ENCODE assay signal across 8 cellular contexts in the genomic region with DNA sequence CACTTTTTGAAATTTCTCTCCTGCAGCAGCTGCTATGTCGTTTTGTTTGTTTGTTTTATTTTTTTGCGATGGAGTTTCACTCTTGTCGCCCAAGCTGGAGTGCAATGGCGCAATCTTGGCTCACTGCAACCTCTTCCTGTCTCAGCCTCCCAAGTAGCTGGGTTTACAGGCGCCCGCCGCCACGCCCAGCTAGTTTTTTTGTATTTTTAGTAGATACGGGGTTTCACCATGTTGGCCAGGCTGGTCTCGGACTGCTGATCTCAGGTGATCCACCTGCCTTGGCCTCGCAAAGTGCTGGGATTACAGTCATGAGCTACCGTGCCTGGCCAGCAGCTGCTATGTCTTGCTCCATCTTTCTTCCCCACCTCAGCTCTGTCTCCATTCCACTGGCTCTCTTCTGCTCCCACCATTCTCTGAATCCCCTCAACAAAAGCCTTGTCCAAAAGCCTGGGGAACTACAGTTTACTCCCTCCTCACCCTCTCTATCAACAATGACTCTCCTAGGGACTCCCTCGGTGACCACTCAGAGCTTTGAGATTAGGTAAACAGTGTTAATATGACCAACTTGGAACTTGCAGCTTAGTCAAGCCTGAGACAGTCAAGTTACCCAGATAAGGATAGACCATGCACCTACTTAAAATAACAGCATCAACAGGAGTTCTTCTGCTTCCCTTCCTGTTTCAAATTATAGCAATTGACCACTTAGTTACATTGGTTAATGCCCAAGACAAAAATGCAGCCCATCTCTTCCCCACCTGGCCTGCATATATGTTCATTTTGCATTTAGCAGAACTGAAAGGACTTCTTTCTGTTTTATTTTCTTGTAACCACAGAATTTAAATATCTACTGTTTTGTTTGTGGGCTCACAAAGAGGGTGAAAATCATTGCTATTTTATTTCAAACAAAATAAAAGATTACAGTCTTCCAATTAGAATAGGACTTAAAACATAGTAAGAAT.
DNase-seq lines count a peak whose midpoint lies in the region; ATAC-seq and TF ChIP-seq lines count a peak whose summit lies in the region.

No MANE protein-coding gene starts in this region.

- no peak overlapping the region for H3K4me3 Mint-ChIP-seq in activated naive CD8-positive, alpha-beta T cell treated with anti-CD3 and anti-CD28 coated beads for 36 hours
- H3K4me3 Mint-ChIP-seq in activated CD8-positive, alpha-beta memory T cell treated with anti-CD3 and anti-CD28 coated beads, Interleukin-2, amount 10 ng/mL, durations not matched to agents 7 days and 5 days: no peak overlapping the region

- H3K27ac ChIP-seq in ovary: no peak overlapping the region

- H3K36me3 Mint-ChIP-seq in activated naive CD8-positive, alpha-beta T cell treated with anti-CD3 and anti-CD28 coated beads for 36 hours: peaks cover 20% of the 10 kb centered on the region
- H3K36me3 Mint-ChIP-seq in activated CD8-positive, alpha-beta memory T cell treated with anti-CD3 and anti-CD28 coated beads, Interleukin-2, amount 10 ng/mL, durations not matched to agents 7 days and 5 days: peaks cover 10% of the 10 kb centered on the region

- peaks cover 7% of the 10 kb centered on the region for H3K9me3 Mint-ChIP-seq in activated naive CD8-positive, alpha-beta T cell treated with anti-CD3 and anti-CD28 coated beads for 36 hours
- H3K9me3 Mint-ChIP-seq in activated CD8-positive, alpha-beta memory T cell treated with anti-CD3 and anti-CD28 coated beads, Interleukin-2, amount 10 ng/mL, durations not matched to agents 7 days and 5 days (ENCODE audit: low read depth): peaks cover 3% of the 10 kb centered on the region

- TF ChIP-seq CTCF in ovary (IDR thresholded peaks at IDR 0.05): no peak

- WGBS in ovary, 3 donors: 82 to 89% (median 87%) methylated on average over 13 of the region's 13 CpGs

- H3K27me3 Mint-ChIP-seq in activated naive CD8-positive, alpha-beta T cell treated with anti-CD3 and anti-CD28 coated beads for 36 hours: no peaks in the 10 kb centered on the region
- no peaks in the 10 kb centered on the region for H3K27me3 Mint-ChIP-seq in activated CD8-positive, alpha-beta memory T cell treated with anti-CD3 and anti-CD28 coated beads, Interleukin-2, amount 10 ng/mL, durations not matched to agents 7 days and 5 days

- H3K4me3 ChIP-seq in ovary: no peak overlapping the region

- no peaks in the 10 kb centered on the region for H3K27me3 ChIP-seq in ovary

- intact Hi-C loops in ovary (cut with DNase I): no loop called here

- CTCF ChIA-PET in activated CD8-positive, alpha-beta memory T cell treated with anti-CD3 and anti-CD28 coated beads, Interleukin-2, amount 10 ng/mL, durations not matched to agents 7 days and 5 days (lab: Charles Lee): interaction anchor here (0.8 to 1.5 kb wide), 3 partner anchors 61 to 368 kb away, joined by 3 to 4 read pairs (median 3); no protein-coding TSS in a partner anchor

- H3K4me1 Mint-ChIP-seq in activated naive CD8-positive, alpha-beta T cell treated with anti-CD3 and anti-CD28 coated beads for 36 hours: peaks cover 77% of the 10 kb centered on the region
- peaks cover 39% of the 10 kb centered on the region for H3K4me1 Mint-ChIP-seq in activated CD8-positive, alpha-beta memory T cell treated with anti-CD3 and anti-CD28 coated beads, Interleukin-2, amount 10 ng/mL, durations not matched to agents 7 days and 5 days

- TF ChIP-seq EP300 in ovary (IDR thresholded peaks at IDR 0.05): no peak

- H3K36me3 ChIP-seq in ovary: no peaks in the 10 kb centered on the region

- H3K9me3 ChIP-seq in ovary: no peaks in the 10 kb centered on the region

- H3K4me1 ChIP-seq in ovary (ENCODE audit: insufficient read depth): no peaks in the 10 kb centered on the region

- H3K27ac Mint-ChIP-seq in activated naive CD8-positive, alpha-beta T cell treated with anti-CD3 and anti-CD28 coated beads for 36 hours: peak overlapping the region; percentile 27
- H3K27ac Mint-ChIP-seq in activated CD8-positive, alpha-beta memory T cell treated with anti-CD3 and anti-CD28 coated beads, Interleukin-2, amount 10 ng/mL, durations not matched to agents 7 days and 5 days: no peak overlapping the region

- peak; percentile 59 for DNase-seq in Daoy (ENCODE audit: low read depth)
- no peak for DNase-seq in activated naive CD8-positive, alpha-beta T cell treated with anti-CD3 and anti-CD28 coated beads for 36 hours
- DNase-seq in effector CD4-positive, alpha-beta T cell: no peak
- DNase-seq in UCSD-AML1 (lab: John Stamatoyannopoulos, UW; ENCODE audit: unreplicated experiment): no peak
- DNase-seq in ovary: no peak
- DNase-seq in activated CD8-positive, alpha-beta memory T cell treated with anti-CD3 and anti-CD28 coated beads, Interleukin-2, amount 10 ng/mL, durations not matched to agents 7 days and 5 days: no peak

- no peak for TF ChIP-seq POLR2A in ovary (IDR thresholded peaks at IDR 0.05)

- ATAC-seq in GM19452 (IDR thresholded peaks at IDR 0.05; ENCODE audit: unreplicated experiment) (peak; percentile 80), HG03103 (IDR thresholded peaks at IDR 0.05; ENCODE audit: low read depth, unreplicated experiment) (peak; percentile 80)
- no peak for ATAC-seq in activated CD8-positive, alpha-beta memory T cell treated with anti-CD3 and anti-CD28 coated beads, Interleukin-2, amount 10 ng/mL, durations not matched to agents 7 days and 5 days
